In genomic region chr12:4584896-4585295, GRCh38 we compare ENCODE assay signal across 18 cellular contexts. TPM values are rescaled to one million over a fixed set of nuclear protein-coding genes. Genes with fewer than 3 reads are reported as not detected.
DNase-seq lines count a peak whose midpoint lies in the region; FAIRE-seq and TF ChIP-seq lines count a peak whose summit lies in the region.
"Had no signal": no experiment of that assay in that cellular context is flagged by ENCODE, and none has a peak within 500 bp of the region (broad histone marks: within the 10 kb centered on the region; RNA-seq: fewer than 3 reads in every experiment).

No MANE protein-coding gene starts in this region.

- H2BK15ac ChIP-seq in mesendoderm (replicated peaks; ENCODE audit: low read depth) (no peak overlapping the region), H9 (ENCODE audit: low read depth, low read length) (no peak overlapping the region)

- peaks cover 8% of the 10 kb centered on the region for H3K27me3 Mint-ChIP-seq in H9 (ENCODE audit: low read depth)
- H3K27me3 Mint-ChIP-seq: B cell had no signal

- H3K4me3 Mint-ChIP-seq in H9: no peak overlapping the region
- H3K4me3 Mint-ChIP-seq: B cell; CD8-positive, alpha-beta T cell had no signal

- H2AK5ac ChIP-seq in mesendoderm (ENCODE audit: low read length) (no peak overlapping the region), H9 (ENCODE audit: insufficient read length, low read length) (no peak overlapping the region)

- H4K8ac ChIP-seq in mesendoderm (ENCODE audit: low read depth, low read length) (no peak overlapping the region), H9 (replicated peaks; ENCODE audit: insufficient read length, low read depth, low read length) (no peak overlapping the region)

- WGBS in mesendoderm (ENCODE audit: extremely low coverage, insufficient coverage, low lambda C conversion rate): no CpG with 5 or more reads among the region's 7 CpGs
- no CpG with 5 or more reads among the region's 7 CpGs for WGBS in H9 (ENCODE audit: extremely low coverage, insufficient read length, low lambda C conversion rate)

- H2AFZ ChIP-seq in H9 (ENCODE audit: low read length): no peak overlapping the region
- H2AFZ ChIP-seq: GM23248 had no signal

- no peak overlapping the region for H3K56ac ChIP-seq in mesendoderm (ENCODE audit: low read length)
- no peak overlapping the region for H3K56ac ChIP-seq in H9 (ENCODE audit: insufficient read length, low read depth, low read length)

- no peaks in the 10 kb centered on the region; a peak in 1 of 5 replicates for H3K9me3 Mint-ChIP-seq in H9
- H3K9me3 Mint-ChIP-seq: CD8-positive, alpha-beta T cell had no signal

- H3K36me3 ChIP-seq in bronchial epithelial cell (ENCODE audit: control insufficient read depth, insufficient read depth, low read length) (no peaks in the 10 kb centered on the region), mesendoderm (ENCODE audit: control insufficient read depth, insufficient read depth, low read length) (no peaks in the 10 kb centered on the region)
- H3K36me3 ChIP-seq: BLaER1 treated with 17β-estradiol and CSF1 and Interleukin-3, amounts not matched to agents 10 nM and 100 nM had no signal

- no peak overlapping the region for H4K91ac ChIP-seq in H9 (ENCODE audit: insufficient read length, low read depth, low read length)

- H3K79me2 ChIP-seq in mesendoderm (ENCODE audit: control insufficient read depth, insufficient read depth, low read length) (no peaks in the 10 kb centered on the region), H9 (ENCODE audit: insufficient read depth, low read length) (no peaks in the 10 kb centered on the region)

- H3K27ac ChIP-seq in mesendoderm (ENCODE audit: low read depth, low read length): no peak overlapping the region
- no peak overlapping the region for H3K27ac ChIP-seq in H9 (ENCODE audit: insufficient read length, low read depth, low read length)
- H3K27ac ChIP-seq: BLaER1 treated with 17β-estradiol and CSF1 and Interleukin-3, amounts not matched to agents 10 nM and 100 nM; GM23248 had no signal

- H4K5ac ChIP-seq in mesendoderm (ENCODE audit: low read length) (no peak overlapping the region), H9 (ENCODE audit: insufficient read length, low read depth, low read length) (no peak overlapping the region)

- H3K4me1 Mint-ChIP-seq in H9: peaks cover 31 to 36% of the 10 kb centered on the region in 2 experiments

- H3K18ac ChIP-seq in mesendoderm (ENCODE audit: low read length) (no peak overlapping the region), H9 (ENCODE audit: insufficient read length, low read depth, low read length) (no peak overlapping the region)

- H3K23ac ChIP-seq in mesendoderm (ENCODE audit: low read length) (no peak overlapping the region), H9 (ENCODE audit: insufficient read length, low read depth, low read length) (no peak overlapping the region)

- no peak for TF ChIP-seq CTCF in bronchial epithelial cell (IDR thresholded peaks at IDR 0.05; ENCODE audit: insufficient read depth, low read length, severe bottlenecking)
- no peak for TF ChIP-seq CTCF in H9 (conservative IDR thresholded peaks at IDR 0.05)

- H3K4me3 ChIP-seq in bronchial epithelial cell (ENCODE audit: low read depth, low read length) (no peak overlapping the region), mesendoderm (ENCODE audit: low read length) (no peak overlapping the region)
- H3K4me3 ChIP-seq: BLaER1 treated with 17β-estradiol and CSF1 and Interleukin-3, amounts not matched to agents 10 nM and 100 nM; GM23248 had no signal

- no peaks in the 10 kb centered on the region for H3K23me2 ChIP-seq in H9 (ENCODE audit: insufficient read length, low read depth, low read length, poor library complexity, severe bottlenecking)

- H3K27ac Mint-ChIP-seq in H9: peak overlapping the region in 1 of 3 experiments; percentile 29; a peak in 2 of 7 replicates
- H3K27ac Mint-ChIP-seq: CD8-positive, alpha-beta T cell had no signal

- H3K27me3 ChIP-seq in bronchial epithelial cell (ENCODE audit: control insufficient read depth, insufficient read depth, low read length): no peaks in the 10 kb centered on the region
- no peaks in the 10 kb centered on the region for H3K27me3 ChIP-seq in mesendoderm (ENCODE audit: insufficient read depth, low read length, poor library complexity)
- no peaks in the 10 kb centered on the region for H3K27me3 ChIP-seq in H9 (ENCODE audit: insufficient read depth, low read length)

- H3K4ac ChIP-seq in mesendoderm (ENCODE audit: low read depth, low read length) (no peak overlapping the region), H9 (ENCODE audit: low read depth, low read length) (no peak overlapping the region)

- no peaks in the 10 kb centered on the region for H3K36me3 Mint-ChIP-seq in H9 (ENCODE audit: insufficient read depth in 1 of 3, low read depth in 3 of 3)
- H3K36me3 Mint-ChIP-seq: CD8-positive, alpha-beta T cell had no signal

- no peaks in the 10 kb centered on the region for H3K9me3 ChIP-seq in H9 (ENCODE audit: control insufficient read depth, low read depth, low read length)
- H3K9me3 ChIP-seq: BLaER1 treated with 17β-estradiol and CSF1 and Interleukin-3, amounts not matched to agents 10 nM and 100 nM had no signal

- no peak overlapping the region for H3K14ac ChIP-seq in H9 (ENCODE audit: insufficient read depth, low read length)

- no peak overlapping the region for H2BK5ac ChIP-seq in mesendoderm (ENCODE audit: low read length)
- H2BK5ac ChIP-seq in H9 (ENCODE audit: insufficient read length, low read length): no peak overlapping the region

- H4K20me1 ChIP-seq in H9 (ENCODE audit: control insufficient read depth, insufficient read depth, insufficient read length): no peaks in the 10 kb centered on the region
- H4K20me1 ChIP-seq: BLaER1 treated with 17β-estradiol and CSF1 and Interleukin-3, amounts not matched to agents 10 nM and 100 nM had no signal

- H3K79me1 ChIP-seq in mesendoderm (ENCODE audit: low read length) (no peaks in the 10 kb centered on the region), H9 (ENCODE audit: insufficient read depth, low read depth, low read length, poor library complexity, severe bottlenecking) (no peaks in the 10 kb centered on the region)

- H3K4me1 ChIP-seq in mesendoderm (ENCODE audit: control insufficient read depth, low read depth, low read length) (no peaks in the 10 kb centered on the region), H9 (ENCODE audit: insufficient read depth, low read length) (no peaks in the 10 kb centered on the region; the same call in 1 of the 2 replicates)

- H3T11ph ChIP-seq in H9 (ENCODE audit: low read length): no peak overlapping the region

- H2BK20ac ChIP-seq in H9 (ENCODE audit: low read depth, low read length, poor library complexity, severe bottlenecking): no peak overlapping the region

- H3K4me2 ChIP-seq in mesendoderm (ENCODE audit: low read length) (no peak overlapping the region), H9 (ENCODE audit: insufficient read depth, insufficient read length, low read length) (no peak overlapping the region)
- H3K4me2 ChIP-seq: BLaER1 treated with 17β-estradiol and CSF1 and Interleukin-3, amounts not matched to agents 10 nM and 100 nM had no signal

- no peak overlapping the region for H2BK12ac ChIP-seq in H9 (ENCODE audit: insufficient read length, low read depth, low read length)

- peak; percentile 77 for FAIRE-seq in bronchial epithelial cell (lab: Jason Lieb, UNC)
- FAIRE-seq: GM12891 had no signal

- no peak overlapping the region for H2BK120ac ChIP-seq in mesendoderm (ENCODE audit: low read depth, low read length)
- no peak overlapping the region for H2BK120ac ChIP-seq in H9 (ENCODE audit: low read depth, low read length, poor library complexity, severe bottlenecking)

- H3K9ac ChIP-seq in mesendoderm (ENCODE audit: low read length) (no peak overlapping the region), H9 (ENCODE audit: extremely low read depth, insufficient read length, low read length) (no peak overlapping the region)
- H3K9ac ChIP-seq: BLaER1 treated with 17β-estradiol and CSF1 and Interleukin-3, amounts not matched to agents 10 nM and 100 nM; GM23248 had no signal

- DNase-seq in NCI-H82 (lab: John Stamatoyannopoulos, UW) (peak; percentile 15), NCI-H82 treated with DMSO at 0.1 percent for 48 hours (lab: John Stamatoyannopoulos, UW; ENCODE audit: unreplicated experiment) (no peak), bronchial epithelial cell (ENCODE audit: low read depth) (no peak), mesendoderm (peak; percentile 27), NCI-H1436 treated with DMSO at 0.1 percent for 48 hours (lab: John Stamatoyannopoulos, UW) (no peak), glomerular visceral epithelial cell (ENCODE audit: extremely low spot score) (no peak), H9 (no peak)
- DNase-seq: 8988T; Calu3; CD8-positive, alpha-beta T cell; DMS 273 treated with DMSO at 0.1 percent for 48 hours; DND-41; EL; GM23248; HCEC 1CT had no signal

RNA-seq across cellular contexts. Expression of gene DYRK4, which starts 22.9 kb away (rescaled TPM):
- total RNA-seq in bronchial epithelial cell: 20.0 and 57.7 TPM in 2 replicates
- 7.0 TPM for polyA plus RNA-seq in mesendoderm (2013, experiment 1 of 2)
- polyA plus RNA-seq in mesendoderm (2013, experiment 2 of 2): 8.0 TPM
- total RNA-seq in H9 (2021): 15.5 and 18.0 TPM in 2 replicates

RNA-seq across cellular contexts. Expression of gene RAD51AP1, which starts 46.2 kb away (rescaled TPM):
- total RNA-seq in bronchial epithelial cell (0.79 and 0.90 TPM in 2 replicates), H9 (2021) (55.4 and 59.4 TPM in 2 replicates)
- 59.9 TPM for polyA plus RNA-seq in mesendoderm (2013, experiment 1 of 2)
- polyA plus RNA-seq in mesendoderm (2013, experiment 2 of 2): 58.4 TPM

Comparison
In these comparisons a context has a peak if more than half of its experiments do, and no peak if none do; other contexts are left out.
1. DNase-seq: peak in NCI-H82 (single experiment) and mesendoderm (single experiment); none in NCI-H82 treated with DMSO at 0.1 percent for 48 hours (single experiment), bronchial epithelial cell (single experiment), NCI-H1436 treated with DMSO at 0.1 percent for 48 hours (single experiment), glomerular visceral epithelial cell (single experiment) and H9 (single experiment).
2. RNA of gene RAD51AP1, which starts 46.2 kb away (total RNA-seq): 55.4 to 59.4 TPM in H9; 0.79 to 0.90 TPM in bronchial epithelial cell; every median in the first group is over 10 times any median in the second.